Comparison of ENCODE assay signal across 1 cellular context in genomic region chr21:41845310-41846032, GRCh38.
TF ChIP-seq lines count a peak whose summit lies in the region.

No MANE protein-coding gene starts in this region.

TF ChIP-seq in H1, 55 proteins besides CTCF, POLR2A, EP300 and RAD21:
- no peak for TF ChIP-seq SIRT6 (IDR thresholded peaks at IDR 0.05; ENCODE audit: low read length)
- no peak for TF ChIP-seq KDM5A (IDR thresholded peaks at IDR 0.05; ENCODE audit: low read length)
- no peak for TF ChIP-seq ASH2L (IDR thresholded peaks at IDR 0.05; ENCODE audit: low read length)
- no peak for TF ChIP-seq EGR1 (IDR thresholded peaks at IDR 0.05; ENCODE audit: borderline replicate concordance, low read depth, low read length)
- TF ChIP-seq MAFK (IDR thresholded peaks at IDR 0.05; ENCODE audit: low read depth, low read length): no peak
- no peak for TF ChIP-seq CHD2 (IDR thresholded peaks at IDR 0.05; ENCODE audit: low read length)
- no peak for TF ChIP-seq CREB1 (IDR thresholded peaks at IDR 0.05)
- TF ChIP-seq RFX5 (IDR thresholded peaks at IDR 0.05; ENCODE audit: borderline replicate concordance, low read depth, low read length): no peak
- TF ChIP-seq SP2 (IDR thresholded peaks at IDR 0.05; ENCODE audit: low read length): no peak
- no peak for TF ChIP-seq RXRA (IDR thresholded peaks at IDR 0.05; ENCODE audit: insufficient read depth, low read depth, low read length)
TF ChIP-seq in H1: peak in this region for 0.
